21 cellular contexts compared by ENCODE assay signal in genomic region chr2:215338883-215339679, GRCh38. TPM values are rescaled to one million over a fixed set of nuclear protein-coding genes. Genes with fewer than 3 reads are reported as not detected.
A peak's percentile ranks its signal among the peaks of the same experiment; 100 is the strongest.
DNase-seq lines count a peak whose midpoint lies in the region; TF ChIP-seq lines count a peak whose summit lies in the region.
"Had no signal": no experiment of that assay in that cellular context is flagged by ENCODE, and none has a peak within 500 bp of the region (broad histone marks: within the 10 kb centered on the region; RNA-seq: fewer than 3 reads in every experiment).

No MANE protein-coding gene starts in this region.

- TF ChIP-seq POLR2A in erythroblast (IDR thresholded peaks at IDR 0.05; ENCODE audit: low read length) = no peak

- no peaks in the 10 kb centered on the region for H3K27me3 Mint-ChIP-seq in endothelial cell (ENCODE audit: unreplicated experiment)
- H3K27me3 Mint-ChIP-seq: B cell; CD4-positive, CD25-positive, alpha-beta regulatory T cell; CD8-positive, alpha-beta memory T cell had no signal

- no peaks in the 10 kb centered on the region for H3K4me1 Mint-ChIP-seq in endothelial cell (ENCODE audit: unreplicated experiment)
- H3K4me1 Mint-ChIP-seq: B cell; CD8-positive, alpha-beta memory T cell; GM23338 had no signal

- peak; percentile 8 for DNase-seq in NCI-H1105 treated with DMSO at 0.1 percent for 48 hours (lab: John Stamatoyannopoulos, UW)
- DNase-seq in NCI-H1105 (lab: John Stamatoyannopoulos, UW) = no peak
- peak; percentile 34 for DNase-seq in D341Med (ENCODE audit: low spot score)
- DNase-seq in NCI-H82 treated with DMSO at 0.1 percent for 48 hours (lab: John Stamatoyannopoulos, UW; ENCODE audit: unreplicated experiment) = peak; percentile 98
- peak; percentile 9 for DNase-seq in erythroblast (lab: John Stamatoyannopoulos, UW)
- DNase-seq in endothelial cell (ENCODE audit: low spot score) = no peak
- DNase-seq in 8988T = no peak
- no peak for DNase-seq in SIG-M5 treated with dmso at 0.1 percent for 504 hours (lab: John Stamatoyannopoulos, UW; ENCODE audit: unreplicated experiment)
- DNase-seq: C1 segment of cervical spinal cord; CD4-positive, CD25-positive, alpha-beta regulatory T cell; CD8-positive, alpha-beta memory T cell; COR-L47; DMS153; DMS79; GDM1; H7; HFFc6; IMR-90; KBM-7 had no signal

- no peak overlapping the region for H3K27ac Mint-ChIP-seq in endothelial cell (ENCODE audit: unreplicated experiment)
- H3K27ac Mint-ChIP-seq: B cell; CD8-positive, alpha-beta memory T cell; GM23338; HFFc6 had no signal

- TF ChIP-seq CTCF in endothelial cell (IDR thresholded peaks at IDR 0.05; ENCODE audit: unreplicated experiment) = no peak

- no peak overlapping the region for H3K4me3 Mint-ChIP-seq in endothelial cell (ENCODE audit: unreplicated experiment)
- H3K4me3 Mint-ChIP-seq: B cell; CD4-positive, CD25-positive, alpha-beta regulatory T cell; CD8-positive, alpha-beta memory T cell; GM23338; HFFc6 had no signal

- no peaks in the 10 kb centered on the region for H3K9me3 Mint-ChIP-seq in endothelial cell (ENCODE audit: unreplicated experiment)
- H3K9me3 Mint-ChIP-seq: CD4-positive, CD25-positive, alpha-beta regulatory T cell; CD8-positive, alpha-beta memory T cell; GM23338; HFFc6 had no signal

- peaks cover 7% of the 10 kb centered on the region for H3K36me3 Mint-ChIP-seq in endothelial cell (ENCODE audit: low read depth, unreplicated experiment)

RNA-seq across cellular contexts. Expression of gene ATIC, which starts 27.2 kb away (rescaled TPM):
- 29.3 TPM for total RNA-seq in endothelial cell (ENCODE audit: unreplicated experiment)

Comparison
In these comparisons a context has a peak if more than half of its experiments do, and no peak if none do; other contexts are left out.
1. DNase-seq: peak in NCI-H1105 treated with DMSO at 0.1 percent for 48 hours (single experiment), D341Med (single experiment), NCI-H82 treated with DMSO at 0.1 percent for 48 hours (single experiment) and erythroblast (2 of 2); none in NCI-H1105 (single experiment), endothelial cell (single experiment), 8988T (single experiment) and SIG-M5 treated with dmso at 0.1 percent for 504 hours (single experiment).